In genomic region chr6:157143171-157143884, GRCh38 we compare ENCODE assay signal across 8 cellular contexts.
DNase-seq lines count a peak whose midpoint lies in the region; FAIRE-seq and TF ChIP-seq lines count a peak whose summit lies in the region.

No MANE protein-coding gene starts in this region.

- dilution Hi-C loops in mammary epithelial cell (cut with HindIII; ENCODE audit: low sequenced_read_pairs): no loop called here
- dilution Hi-C loops in keratinocyte (cut with MboI; ENCODE audit: extremely low pct_ligation_motif_present, low sequenced_read_pairs): no loop called here

- H3K4me3 ChIP-seq in breast epithelium: no peak overlapping the region
- no peak overlapping the region for H3K4me3 ChIP-seq in mammary epithelial cell (replicated peaks in 1 of 3; ENCODE audit: insufficient read depth in 1 of 3, low read depth in 2 of 3, low read length in 3 of 3)
- no peak overlapping the region for H3K4me3 ChIP-seq in keratinocyte (ENCODE audit: control insufficient read depth in 2 of 3, extremely low read depth in 1 of 3, insufficient read depth in 2 of 3, low read depth in 1 of 3, low read length in 3 of 3)
- H3K4me3 ChIP-seq in uterus: no peak overlapping the region
- no peak overlapping the region for H3K4me3 ChIP-seq in dorsolateral prefrontal cortex

- H3K27me3 ChIP-seq in breast epithelium (no peaks in the 10 kb centered on the region), mammary epithelial cell (ENCODE audit: insufficient read depth, low read length) (no peaks in the 10 kb centered on the region), keratinocyte (ENCODE audit: control insufficient read depth, extremely low read depth, insufficient read depth, low read length) (no peaks in the 10 kb centered on the region), uterus (no peaks in the 10 kb centered on the region), dorsolateral prefrontal cortex (no peaks in the 10 kb centered on the region)

- H3K4me2 ChIP-seq in mammary epithelial cell (ENCODE audit: insufficient read depth, low read depth, low read length): no peak overlapping the region
- H3K4me2 ChIP-seq in keratinocyte (ENCODE audit: control insufficient read depth, extremely low read depth, insufficient read depth, low read depth, low read length): peak overlapping the region; percentile 89

- no peak for TF ChIP-seq POLR2A in breast epithelium (IDR thresholded peaks at IDR 0.05)
- TF ChIP-seq POLR2A in uterus (IDR thresholded peaks at IDR 0.05): no peak

- no peaks in the 10 kb centered on the region for H3K9me1 ChIP-seq in keratinocyte (ENCODE audit: control insufficient read depth, extremely low read depth, insufficient read depth, low read length)

- CTCF ChIA-PET in mammary epithelial cell (lab: Charles Lee; ENCODE audit: low non-redundant PET): no interaction called here

- H2AFZ ChIP-seq in mammary epithelial cell (ENCODE audit: low read depth, low read length) (no peak overlapping the region), keratinocyte (ENCODE audit: control insufficient read depth, low read length) (no peak overlapping the region)

- no peak for TF ChIP-seq CTCF in breast epithelium (IDR thresholded peaks at IDR 0.05)
- no peak for TF ChIP-seq CTCF in mammary epithelial cell (conservative IDR thresholded peaks at IDR 0.05 in 1 of 2, IDR thresholded peaks at IDR 0.05 in 1 of 2; ENCODE audit: extremely low read depth in 1 of 2, insufficient read depth in 1 of 2, low read depth in 1 of 2, low read length in 2 of 2)
- no peak for TF ChIP-seq CTCF in keratinocyte (optimal IDR thresholded peaks at IDR 0.05 in 1 of 3, IDR thresholded peaks at IDR 0.05 in 1 of 3, conservative IDR thresholded peaks at IDR 0.05 in 1 of 3; ENCODE audit: extremely low read depth in 1 of 3, insufficient read depth in 2 of 3, low read length in 3 of 3)
- no peak for TF ChIP-seq CTCF in uterus (IDR thresholded peaks at IDR 0.05)
- no peak for TF ChIP-seq CTCF in dorsolateral prefrontal cortex (IDR thresholded peaks at IDR 0.05 in 54 of 56, conservative IDR thresholded peaks at IDR 0.05 in 2 of 56; ENCODE audit: low read depth in 1 of 56, partially characterized antibody in 56 of 56)

- peak overlapping the region; percentile 57 to 83 for H3K27ac ChIP-seq in breast epithelium
- no peak overlapping the region for H3K27ac ChIP-seq in mammary epithelial cell (ENCODE audit: insufficient read depth, low read depth, low read length)
- H3K27ac ChIP-seq in keratinocyte (ENCODE audit: control insufficient read depth, insufficient read depth, low read length): no peak overlapping the region
- peak overlapping the region; percentile 61 to 64 for H3K27ac ChIP-seq in uterus
- peak overlapping the region in 10 of 59 donors; percentile 9 to 44 (median 18) for H3K27ac ChIP-seq in dorsolateral prefrontal cortex

- WGBS in mammary epithelial cell (ENCODE audit: low coverage, missing lambda C conversion rate): 82% methylated on average over 10 of the region's 10 CpGs

- H4K20me1 ChIP-seq in mammary epithelial cell (ENCODE audit: insufficient read depth, low read length) (no peaks in the 10 kb centered on the region), keratinocyte (ENCODE audit: control insufficient read depth, extremely low read depth, insufficient read depth, low read length) (no peaks in the 10 kb centered on the region)

- DNase-seq in breast epithelium (ENCODE audit: low spot score in 2 of 2) (no peak), mammary epithelial cell (no peak), keratinocyte (ENCODE audit: low read depth, low spot score) (no peak), uterus (no peak), hypothalamus (lab: John Stamatoyannopoulos, UW) (no peak), dorsolateral prefrontal cortex (no peak), iPS-NIHi11 (ENCODE audit: low spot score) (no peak)
- peak; percentile 9 for DNase-seq in activated gamma-delta T cell treated with anti-CD3 and anti-CD28 coated beads, Interleukin-2, amount 50 U/mL, for 16 hours (ENCODE audit: low read depth)

- H3K9ac ChIP-seq in mammary epithelial cell (ENCODE audit: insufficient read depth, low read length) (no peak overlapping the region), keratinocyte (ENCODE audit: control insufficient read depth, extremely low read depth, insufficient read depth, low read length) (no peak overlapping the region)

- H3K9me3 ChIP-seq in breast epithelium: no peaks in the 10 kb centered on the region
- H3K9me3 ChIP-seq in mammary epithelial cell (replicated peaks; ENCODE audit: insufficient read depth, low read length): no peaks in the 10 kb centered on the region
- H3K9me3 ChIP-seq in keratinocyte (ENCODE audit: control insufficient read depth, low read depth, low read length): no peaks in the 10 kb centered on the region
- no peaks in the 10 kb centered on the region for H3K9me3 ChIP-seq in uterus

- no peak for FAIRE-seq in keratinocyte (lab: Jason Lieb, UNC)

- in situ Hi-C loops in mammary epithelial cell (cut with MboI; ENCODE audit: low sequenced_read_pairs in 2 of 2): no loop called here

- H3K4me1 ChIP-seq in breast epithelium (peaks cover 6 to 22% of the 10 kb centered on the region in 2 donors), mammary epithelial cell (ENCODE audit: insufficient read depth, low read length) (peaks cover 18% of the 10 kb centered on the region), keratinocyte (ENCODE audit: control insufficient read depth, extremely low read depth, insufficient read depth, low read length) (peaks cover 27% of the 10 kb centered on the region), uterus (peaks cover 10 to 14% of the 10 kb centered on the region in 2 donors)

- intact Hi-C loops in breast epithelium (cut with DNase I; ENCODE audit: low total_unique reads): no loop called here
- intact Hi-C loops in mammary epithelial cell (cut with micrococcal nuclease): no loop called here
- intact Hi-C loops in uterus (cut with DNase I; ENCODE audit: low total_unique reads): no loop called here
- intact Hi-C loops in dorsolateral prefrontal cortex (cut with DNase I): no loop called here

- H3K79me2 ChIP-seq in mammary epithelial cell (ENCODE audit: insufficient read depth, low read length) (no peaks in the 10 kb centered on the region), keratinocyte (ENCODE audit: control insufficient read depth, insufficient read depth, low read length) (no peaks in the 10 kb centered on the region)

- BruUV-seq in mammary epithelial cell (replicated peaks; lab: Mats Ljungman, UMichigan): no TSS peak

- H3K36me3 ChIP-seq in breast epithelium: no peaks in the 10 kb centered on the region
- H3K36me3 ChIP-seq in mammary epithelial cell (ENCODE audit: insufficient read depth, low read length): peaks cover 2% of the 10 kb centered on the region
- peaks cover 0 to 3% of the 10 kb centered on the region in 2 experiments for H3K36me3 ChIP-seq in keratinocyte (ENCODE audit: control insufficient read depth in 2 of 2, extremely low read depth in 1 of 2, insufficient read depth in 2 of 2, low read length in 2 of 2)
- no peaks in the 10 kb centered on the region for H3K36me3 ChIP-seq in uterus

Comparison
In these comparisons a context has a peak if more than half of its experiments do, and no peak if none do; other contexts are left out.
1. H3K27ac ChIP-seq: peak in breast epithelium (2 of 2) and uterus (2 of 2); none in mammary epithelial cell (single experiment) and keratinocyte (single experiment).